19 cellular contexts compared by ENCODE assay signal in genomic region chr11:123371506-123372297, GRCh38. TPM values are rescaled to one million over a fixed set of nuclear protein-coding genes. Genes with fewer than 3 reads are reported as not detected.
DNase-seq lines count a peak whose midpoint lies in the region; TF ChIP-seq lines count a peak whose summit lies in the region.
"Had no signal": no experiment of that assay in that cellular context is flagged by ENCODE, and none has a peak within 500 bp of the region (broad histone marks: within the 10 kb centered on the region; RNA-seq: fewer than 3 reads in every experiment).

No MANE protein-coding gene starts in this region.

- H3K36me3 ChIP-seq in HEK293 (ENCODE audit: control insufficient read depth in 2 of 2, insufficient read depth in 1 of 2, low read length in 2 of 2), result no peaks in the 10 kb centered on the region
- no peaks in the 10 kb centered on the region for H3K36me3 ChIP-seq in endodermal cell (ENCODE audit: control insufficient read depth, insufficient read depth, low read length)
- H3K36me3 ChIP-seq: BLaER1 treated with 17β-estradiol and CSF1 and Interleukin-3, amounts not matched to agents 10 nM and 100 nM; MG63 had no signal

- H3K4me3 ChIP-seq in HEK293 (ENCODE audit: low read depth, low read length) (no peak overlapping the region), endodermal cell (ENCODE audit: low read length) (no peak overlapping the region)
- H3K4me3 ChIP-seq: BLaER1 treated with 17β-estradiol and CSF1 and Interleukin-3, amounts not matched to agents 10 nM and 100 nM; MG63 had no signal

- 17 to 70% methylated on average over 1 to 3 of the region's 3 CpGs for WGBS in endodermal cell (ENCODE audit: insufficient coverage in 1 of 2, insufficient read length in 1 of 2), 2 experiments

- H3K9ac ChIP-seq in endodermal cell (ENCODE audit: extremely low read depth, low read length, poor library complexity, severe bottlenecking), result no peak overlapping the region
- H3K9ac ChIP-seq: BLaER1 treated with 17β-estradiol and CSF1 and Interleukin-3, amounts not matched to agents 10 nM and 100 nM had no signal

- H3K27ac Mint-ChIP-seq in endodermal cell (no peak overlapping the region), progenitor cell of endocrine pancreas (no peak overlapping the region)

- H3K4me1 Mint-ChIP-seq in endodermal cell (no peaks in the 10 kb centered on the region), progenitor cell of endocrine pancreas (ENCODE audit: low read depth) (no peaks in the 10 kb centered on the region)

- H3K27ac ChIP-seq in HEK293 (ENCODE audit: extremely low read depth, low read depth, low read length), result no peak overlapping the region
- H3K27ac ChIP-seq in endodermal cell (ENCODE audit: low read depth, low read length), result no peak overlapping the region
- H3K27ac ChIP-seq: 22Rv1; BLaER1 treated with 17β-estradiol and CSF1 and Interleukin-3, amounts not matched to agents 10 nM and 100 nM had no signal

- H3K27me3 Mint-ChIP-seq in endodermal cell (ENCODE audit: insufficient read depth), result peaks cover 3% of the 10 kb centered on the region
- H3K27me3 Mint-ChIP-seq in progenitor cell of endocrine pancreas, result peaks cover 29% of the 10 kb centered on the region

- CTCF ChIA-PET in HEK293 (lab: Yijun Ruan, JAX), result interaction anchor here (0.6 to 0.8 kb wide), 3 partner anchors 8 to 143 kb away, joined by 3 read pairs; no protein-coding TSS in a partner anchor

- H3K9me3 Mint-ChIP-seq in endodermal cell, result no peaks in the 10 kb centered on the region
- no peaks in the 10 kb centered on the region for H3K9me3 Mint-ChIP-seq in progenitor cell of endocrine pancreas (ENCODE audit: low read depth)

- TF ChIP-seq CTCF in HEK293 (tag by site-specific recombination; IDR thresholded peaks at IDR 0.05) (no peak), endodermal cell (conservative IDR thresholded peaks at IDR 0.05) (no peak), progenitor cell of endocrine pancreas (IDR thresholded peaks at IDR 0.05; ENCODE audit: unreplicated experiment) (no peak)

- no peaks in the 10 kb centered on the region for H3K36me3 Mint-ChIP-seq in endodermal cell (ENCODE audit: low read depth)
- H3K36me3 Mint-ChIP-seq in progenitor cell of endocrine pancreas (ENCODE audit: insufficient read depth), result no peaks in the 10 kb centered on the region

- no peaks in the 10 kb centered on the region for H3K27me3 ChIP-seq in endodermal cell (ENCODE audit: control insufficient read depth, insufficient read depth, low read length, poor library complexity, severe bottlenecking)
- H3K27me3 ChIP-seq: BLaER1 treated with 17β-estradiol and CSF1 and Interleukin-3, amounts not matched to agents 10 nM and 100 nM had no signal

- H3K4me1 ChIP-seq in HEK293 (ENCODE audit: control insufficient read depth, insufficient read depth, low read length), result no peaks in the 10 kb centered on the region; the same call in 1 of the 2 replicates
- H3K4me1 ChIP-seq in endodermal cell (ENCODE audit: control insufficient read depth, insufficient read depth, low read length), result peaks cover 3% of the 10 kb centered on the region

- POLR2A ChIA-PET in HEK293 (lab: Yijun Ruan, JAX), result no interaction called here

- DNase-seq in NCI-H1436 (lab: John Stamatoyannopoulos, UW), result peak; percentile 16
- no peak for DNase-seq in NCI-H1436 treated with DMSO at 0.1 percent for 48 hours (lab: John Stamatoyannopoulos, UW)
- DNase-seq in NCI-H69 (lab: John Stamatoyannopoulos, UW), result peak; percentile 79
- peak; percentile 52 for DNase-seq in endodermal cell
- DNase-seq in progenitor cell of endocrine pancreas (ENCODE audit: low spot score, unreplicated experiment), result no peak
- DNase-seq in HUDEP-2 (lab: John Stamatoyannopoulos, UW; ENCODE audit: unreplicated experiment in 76 of 76), result no peak
- DNase-seq in ureter (ENCODE audit: low spot score), result no peak
- DNase-seq: DMS 273 treated with DMSO at 0.1 percent for 48 hours, GOT3, MG63, NCI-H1092 treated with DMSO at 0.1 percent for 48 hours, NCI-H2107, NCI-H446 treated with DMSO at 0.1 percent for 48 hours, SHP77, SW 1271, T-helper 9 cell had no signal

- H3K4me3 Mint-ChIP-seq in endodermal cell, result no peak overlapping the region
- no peak overlapping the region for H3K4me3 Mint-ChIP-seq in progenitor cell of endocrine pancreas (ENCODE audit: low read depth)

- no peaks in the 10 kb centered on the region for H3K9me3 ChIP-seq in HEK293 (ENCODE audit: control insufficient read depth, insufficient read depth, low read depth, low read length)
- H3K9me3 ChIP-seq in endodermal cell (ENCODE audit: control insufficient read depth, low read length), result no peaks in the 10 kb centered on the region
- H3K9me3 ChIP-seq: BLaER1 treated with 17β-estradiol and CSF1 and Interleukin-3, amounts not matched to agents 10 nM and 100 nM; MG63 had no signal

TF ChIP-seq in HEK293, 187 proteins besides CTCF, POLR2A, EP300 and RAD21:
- TF ChIP-seq SCRT2 (tag by site-specific recombination; IDR thresholded peaks at IDR 0.05), result peak; percentile 65
- TF ChIP-seq ZNF610 (tag by site-specific recombination; IDR thresholded peaks at IDR 0.05; ENCODE audit: borderline replicate concordance), result no peak
- TF ChIP-seq ZNF155 (tag by site-specific recombination; IDR thresholded peaks at IDR 0.05), result no peak
- no peak for TF ChIP-seq ZNF24 (tag by site-specific recombination; IDR thresholded peaks at IDR 0.05)

RNA-seq across cellular contexts. Expression of gene GRAMD1B, which starts 58.4 kb away (rescaled TPM):
- total RNA-seq in endodermal cell (10 to 100 TPM; 28.8 to 39.6 TPM), progenitor cell of endocrine pancreas (4.5 and 5.1 TPM in 2 replicates), ureter (3.5 TPM)
- 17.7 TPM for polyA plus RNA-seq in endodermal cell (2013, experiment 1 of 2)
- polyA plus RNA-seq in endodermal cell (2013, experiment 2 of 2), result 21.1 TPM

Comparison
In these comparisons a context has a peak if more than half of its experiments do, and no peak if none do; other contexts are left out.
1. DNase-seq: peak in NCI-H1436 (single experiment), NCI-H69 (single experiment) and endodermal cell (single experiment); none in NCI-H1436 treated with DMSO at 0.1 percent for 48 hours (single experiment), progenitor cell of endocrine pancreas (single experiment), HUDEP-2 (0 of 76) and ureter (single experiment).